ENCODE assay signal across 1 cellular context in the genomic region with DNA sequence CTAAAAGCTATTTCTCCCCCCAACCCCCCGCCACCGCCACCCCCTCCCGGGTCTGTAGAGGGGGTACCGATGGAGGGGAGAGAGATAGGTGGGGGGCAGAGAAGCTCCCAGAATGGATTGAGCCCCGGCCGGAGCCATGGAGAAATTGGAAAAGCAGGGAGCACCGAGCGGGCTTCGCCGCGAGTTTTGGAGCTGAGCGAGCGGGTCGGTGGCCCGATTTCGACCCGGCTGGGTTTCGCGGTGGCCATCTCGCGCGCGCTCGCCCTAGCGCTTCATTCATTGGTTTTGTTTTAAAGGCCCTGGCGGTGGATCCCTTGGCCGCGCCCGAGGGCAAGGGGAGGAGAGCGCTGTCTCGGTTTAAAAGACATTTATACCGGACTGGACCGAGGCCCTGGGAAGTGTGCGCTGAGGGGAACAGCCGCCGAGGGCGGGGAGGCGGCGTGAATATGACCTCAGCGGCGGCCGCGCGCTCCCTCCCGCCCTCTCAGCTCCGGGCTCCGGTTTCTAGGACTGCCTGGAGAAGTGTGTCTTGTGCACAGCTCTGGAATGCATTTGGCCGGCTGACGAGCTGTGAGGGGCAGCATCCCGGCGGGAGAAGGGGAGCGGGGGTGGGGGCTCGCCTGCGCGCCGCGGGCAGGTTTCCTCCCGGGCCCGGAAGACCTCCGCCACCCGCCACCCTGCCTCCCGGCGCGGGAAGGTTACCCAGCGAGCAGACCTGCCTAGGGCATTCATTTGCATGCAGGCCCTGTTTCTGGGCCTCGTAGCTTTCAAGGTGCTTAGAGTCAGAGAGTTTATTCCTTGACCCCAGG.
TF ChIP-seq lines count a peak whose summit lies in the region.

No MANE protein-coding gene starts in this region.

TF ChIP-seq in GM12878, 131 proteins besides CTCF, POLR2A, EP300 and RAD21 (continued from another document):
- TF ChIP-seq, protein P1, sequence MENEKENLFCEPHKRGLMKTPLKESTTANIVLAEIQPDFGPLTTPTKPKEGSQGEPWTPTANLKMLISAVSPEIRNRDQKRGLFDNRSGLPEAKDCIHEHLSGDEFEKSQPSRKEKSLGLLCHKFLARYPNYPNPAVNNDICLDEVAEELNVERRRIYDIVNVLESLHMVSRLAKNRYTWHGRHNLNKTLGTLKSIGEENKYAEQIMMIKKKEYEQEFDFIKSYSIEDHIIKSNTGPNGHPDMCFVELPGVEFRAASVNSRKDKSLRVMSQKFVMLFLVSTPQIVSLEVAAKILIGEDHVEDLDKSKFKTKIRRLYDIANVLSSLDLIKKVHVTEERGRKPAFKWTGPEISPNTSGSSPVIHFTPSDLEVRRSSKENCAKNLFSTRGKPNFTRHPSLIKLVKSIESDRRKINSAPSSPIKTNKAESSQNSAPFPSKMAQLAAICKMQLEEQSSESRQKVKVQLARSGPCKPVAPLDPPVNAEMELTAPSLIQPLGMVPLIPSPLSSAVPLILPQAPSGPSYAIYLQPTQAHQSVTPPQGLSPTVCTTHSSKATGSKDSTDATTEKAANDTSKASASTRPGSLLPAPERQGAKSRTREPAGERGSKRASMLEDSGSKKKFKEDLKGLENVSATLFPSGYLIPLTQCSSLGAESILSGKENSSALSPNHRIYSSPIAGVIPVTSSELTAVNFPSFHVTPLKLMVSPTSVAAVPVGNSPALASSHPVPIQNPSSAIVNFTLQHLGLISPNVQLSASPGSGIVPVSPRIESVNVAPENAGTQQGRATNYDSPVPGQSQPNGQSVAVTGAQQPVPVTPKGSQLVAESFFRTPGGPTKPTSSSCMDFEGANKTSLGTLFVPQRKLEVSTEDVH (IDR thresholded peaks at IDR 0.05; ENCODE audit: low read depth, partially characterized antibody) = no peak
- no peak for TF ChIP-seq RCOR1 (conservative IDR thresholded peaks at IDR 0.05; ENCODE audit: low read depth, low read length)
- TF ChIP-seq, protein P2, sequence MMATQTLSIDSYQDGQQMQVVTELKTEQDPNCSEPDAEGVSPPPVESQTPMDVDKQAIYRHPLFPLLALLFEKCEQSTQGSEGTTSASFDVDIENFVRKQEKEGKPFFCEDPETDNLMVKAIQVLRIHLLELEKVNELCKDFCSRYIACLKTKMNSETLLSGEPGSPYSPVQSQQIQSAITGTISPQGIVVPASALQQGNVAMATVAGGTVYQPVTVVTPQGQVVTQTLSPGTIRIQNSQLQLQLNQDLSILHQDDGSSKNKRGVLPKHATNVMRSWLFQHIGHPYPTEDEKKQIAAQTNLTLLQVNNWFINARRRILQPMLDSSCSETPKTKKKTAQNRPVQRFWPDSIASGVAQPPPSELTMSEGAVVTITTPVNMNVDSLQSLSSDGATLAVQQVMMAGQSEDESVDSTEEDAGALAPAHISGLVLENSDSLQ (IDR thresholded peaks at IDR 0.05) = no peak
- peak; percentile 31; the same call in 1 of the 2 replicates for TF ChIP-seq RUNX3 (IDR thresholded peaks at IDR 0.05; ENCODE audit: low read length)
- TF ChIP-seq CREM (IDR thresholded peaks at IDR 0.05; ENCODE audit: low read depth) = peak; percentile 18; the same call in 1 of the 2 replicates
- no peak for TF ChIP-seq CBX3 (IDR thresholded peaks at IDR 0.05; ENCODE audit: borderline replicate concordance, low read depth)
- no peak for TF ChIP-seq IRF4 (IDR thresholded peaks at IDR 0.05; ENCODE audit: low read depth, low read length)
- TF ChIP-seq, protein P3, sequence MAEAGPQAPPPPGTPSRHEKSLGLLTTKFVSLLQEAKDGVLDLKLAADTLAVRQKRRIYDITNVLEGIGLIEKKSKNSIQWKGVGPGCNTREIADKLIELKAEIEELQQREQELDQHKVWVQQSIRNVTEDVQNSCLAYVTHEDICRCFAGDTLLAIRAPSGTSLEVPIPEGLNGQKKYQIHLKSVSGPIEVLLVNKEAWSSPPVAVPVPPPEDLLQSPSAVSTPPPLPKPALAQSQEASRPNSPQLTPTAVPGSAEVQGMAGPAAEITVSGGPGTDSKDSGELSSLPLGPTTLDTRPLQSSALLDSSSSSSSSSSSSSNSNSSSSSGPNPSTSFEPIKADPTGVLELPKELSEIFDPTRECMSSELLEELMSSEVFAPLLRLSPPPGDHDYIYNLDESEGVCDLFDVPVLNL (IDR thresholded peaks at IDR 0.05; ENCODE audit: low read depth, low read length) = no peak
- TF ChIP-seq NRF1 (conservative IDR thresholded peaks at IDR 0.05; ENCODE audit: low read depth, low read length) = no peak
- no peak for TF ChIP-seq MEF2B (IDR thresholded peaks at IDR 0.05; ENCODE audit: partially characterized antibody, poor library complexity, severe bottlenecking)
- TF ChIP-seq, protein P4, sequence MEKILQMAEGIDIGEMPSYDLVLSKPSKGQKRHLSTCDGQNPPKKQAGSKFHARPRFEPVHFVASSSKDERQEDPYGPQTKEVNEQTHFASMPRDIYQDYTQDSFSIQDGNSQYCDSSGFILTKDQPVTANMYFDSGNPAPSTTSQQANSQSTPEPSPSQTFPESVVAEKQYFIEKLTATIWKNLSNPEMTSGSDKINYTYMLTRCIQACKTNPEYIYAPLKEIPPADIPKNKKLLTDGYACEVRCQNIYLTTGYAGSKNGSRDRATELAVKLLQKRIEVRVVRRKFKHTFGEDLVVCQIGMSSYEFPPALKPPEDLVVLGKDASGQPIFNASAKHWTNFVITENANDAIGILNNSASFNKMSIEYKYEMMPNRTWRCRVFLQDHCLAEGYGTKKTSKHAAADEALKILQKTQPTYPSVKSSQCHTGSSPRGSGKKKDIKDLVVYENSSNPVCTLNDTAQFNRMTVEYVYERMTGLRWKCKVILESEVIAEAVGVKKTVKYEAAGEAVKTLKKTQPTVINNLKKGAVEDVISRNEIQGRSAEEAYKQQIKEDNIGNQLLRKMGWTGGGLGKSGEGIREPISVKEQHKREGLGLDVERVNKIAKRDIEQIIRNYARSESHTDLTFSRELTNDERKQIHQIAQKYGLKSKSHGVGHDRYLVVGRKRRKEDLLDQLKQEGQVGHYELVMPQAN (conservative IDR thresholded peaks at IDR 0.05) = no peak; the same call in none of the 2 replicates
- peak; percentile 33 to 39; a peak in 3 of 4 replicates for TF ChIP-seq IKZF2 (IDR thresholded peaks at IDR 0.05)
- TF ChIP-seq, protein P5, sequence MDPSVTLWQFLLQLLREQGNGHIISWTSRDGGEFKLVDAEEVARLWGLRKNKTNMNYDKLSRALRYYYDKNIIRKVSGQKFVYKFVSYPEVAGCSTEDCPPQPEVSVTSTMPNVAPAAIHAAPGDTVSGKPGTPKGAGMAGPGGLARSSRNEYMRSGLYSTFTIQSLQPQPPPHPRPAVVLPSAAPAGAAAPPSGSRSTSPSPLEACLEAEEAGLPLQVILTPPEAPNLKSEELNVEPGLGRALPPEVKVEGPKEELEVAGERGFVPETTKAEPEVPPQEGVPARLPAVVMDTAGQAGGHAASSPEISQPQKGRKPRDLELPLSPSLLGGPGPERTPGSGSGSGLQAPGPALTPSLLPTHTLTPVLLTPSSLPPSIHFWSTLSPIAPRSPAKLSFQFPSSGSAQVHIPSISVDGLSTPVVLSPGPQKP (IDR thresholded peaks at IDR 0.05; ENCODE audit: low read depth, low read length) = no peak
- TF ChIP-seq MYC (IDR thresholded peaks at IDR 0.05; ENCODE audit: insufficient read depth, insufficient read length, insufficient replicate concordance, low read length, severe bottlenecking) = no peak
- no peak for TF ChIP-seq NR2C2 (IDR thresholded peaks at IDR 0.05; ENCODE audit: borderline replicate concordance, control insufficient read depth, insufficient read length, low read depth)
- TF ChIP-seq, protein P6, sequence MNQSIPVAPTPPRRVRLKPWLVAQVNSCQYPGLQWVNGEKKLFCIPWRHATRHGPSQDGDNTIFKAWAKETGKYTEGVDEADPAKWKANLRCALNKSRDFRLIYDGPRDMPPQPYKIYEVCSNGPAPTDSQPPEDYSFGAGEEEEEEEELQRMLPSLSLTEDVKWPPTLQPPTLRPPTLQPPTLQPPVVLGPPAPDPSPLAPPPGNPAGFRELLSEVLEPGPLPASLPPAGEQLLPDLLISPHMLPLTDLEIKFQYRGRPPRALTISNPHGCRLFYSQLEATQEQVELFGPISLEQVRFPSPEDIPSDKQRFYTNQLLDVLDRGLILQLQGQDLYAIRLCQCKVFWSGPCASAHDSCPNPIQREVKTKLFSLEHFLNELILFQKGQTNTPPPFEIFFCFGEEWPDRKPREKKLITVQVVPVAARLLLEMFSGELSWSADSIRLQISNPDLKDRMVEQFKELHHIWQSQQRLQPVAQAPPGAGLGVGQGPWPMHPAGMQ (IDR thresholded peaks at IDR 0.05; ENCODE audit: borderline replicate concordance) = no peak
- TF ChIP-seq ATF7 (IDR thresholded peaks at IDR 0.05; ENCODE audit: low read depth) = peak; percentile 38; the same call in 1 of the 2 replicates
- no peak for TF ChIP-seq WRNIP1 (IDR thresholded peaks at IDR 0.05; ENCODE audit: borderline replicate concordance, low read depth, low read length)
- no peak for TF ChIP-seq SMAD5 (IDR thresholded peaks at IDR 0.05; ENCODE audit: low read depth)
- TF ChIP-seq SIN3A (IDR thresholded peaks at IDR 0.05; ENCODE audit: low read depth, low read length) = no peak
- TF ChIP-seq, protein P7, sequence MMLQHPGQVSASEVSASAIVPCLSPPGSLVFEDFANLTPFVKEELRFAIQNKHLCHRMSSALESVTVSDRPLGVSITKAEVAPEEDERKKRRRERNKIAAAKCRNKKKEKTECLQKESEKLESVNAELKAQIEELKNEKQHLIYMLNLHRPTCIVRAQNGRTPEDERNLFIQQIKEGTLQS (IDR thresholded peaks at IDR 0.05; ENCODE audit: borderline replicate concordance, extremely low read depth, low read depth, low read length) = no peak
- no peak for TF ChIP-seq SMARCA5 (IDR thresholded peaks at IDR 0.05)
